30 cellular contexts compared by ENCODE assay signal in the genomic region with DNA sequence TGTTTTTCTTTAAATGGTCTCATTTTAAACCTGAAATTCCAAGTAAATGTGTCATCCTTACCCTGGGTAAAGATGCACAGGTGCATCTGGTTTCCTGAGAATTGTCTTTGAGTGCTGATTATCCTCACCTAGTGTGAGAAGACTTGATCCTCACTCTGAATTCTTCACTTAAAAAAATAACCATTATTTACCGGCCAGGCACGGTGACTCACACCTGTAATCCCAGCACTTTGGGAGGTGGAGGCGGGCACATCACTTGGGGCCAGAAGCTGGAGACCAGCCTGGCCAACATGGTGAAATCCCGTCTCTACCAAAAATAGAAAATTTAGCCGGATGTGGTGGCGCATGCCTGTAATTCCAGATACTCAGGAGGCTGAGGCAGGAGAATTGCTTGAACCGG. TPM values are rescaled to one million over a fixed set of nuclear protein-coding genes. Genes with fewer than 3 reads are reported as not detected.
A peak's percentile ranks its signal among the peaks of the same experiment; 100 is the strongest.
DNase-seq lines count a peak whose midpoint lies in the region; ATAC-seq and TF ChIP-seq lines count a peak whose summit lies in the region.
"Had no signal": no experiment of that assay in that cellular context is flagged by ENCODE, and none has a peak within 500 bp of the region (broad histone marks: within the 10 kb centered on the region; RNA-seq: fewer than 3 reads in every experiment).

No MANE protein-coding gene starts in this region.

- intact Hi-C loops in CD4-positive, alpha-beta T cell (cut with DNase I, micrococcal nuclease): loop anchor here (5.0 kb wide), 5 partner anchors 137 to 308 kb away; a partner anchor contains a TSS

- POLR2A ChIA-PET in CD4-positive, alpha-beta T cell (lab: Charles Lee): interaction anchor here (0.7 kb wide), 1 partner anchor 11 kb away, joined by 4 read pairs; no protein-coding TSS in a partner anchor

- peaks cover 18% of the 10 kb centered on the region for H3K27me3 ChIP-seq in endodermal cell (ENCODE audit: control insufficient read depth, insufficient read depth, low read length, poor library complexity, severe bottlenecking)
- H3K27me3 ChIP-seq in CD4-positive, alpha-beta T cell (ENCODE audit: control insufficient read depth, insufficient read depth, low read length): peaks cover 33% of the 10 kb centered on the region
- H3K27me3 ChIP-seq: upper lobe of left lung had no signal

- H3K4me3 Mint-ChIP-seq in endodermal cell: no peak overlapping the region
- H3K4me3 Mint-ChIP-seq in CD4-positive, alpha-beta T cell: no peak overlapping the region
- H3K4me3 Mint-ChIP-seq: activated CD4-positive, alpha-beta T cell treated with anti-CD3 and anti-CD28 coated beads, Interleukin-2, amount 10 ng/mL, durations not matched to agents 7 days and 5 days; brain; stimulated activated naive B cell treated with anti-CD40 and anti-IgM and Interleukin-4, amounts not matched to agents 10 μg/mL and 1 μg/mL and 100 μg/mL, for 72 hours had no signal

- H3K4me3 ChIP-seq in endodermal cell (ENCODE audit: low read length): no peak overlapping the region
- H3K4me3 ChIP-seq: prostate gland, upper lobe of left lung had no signal

- H3K27ac Mint-ChIP-seq in endodermal cell: no peak overlapping the region
- no peak overlapping the region for H3K27ac Mint-ChIP-seq in CD4-positive, alpha-beta T cell
- H3K27ac Mint-ChIP-seq: activated CD4-positive, alpha-beta T cell treated with anti-CD3 and anti-CD28 coated beads, Interleukin-2, amount 10 ng/mL, durations not matched to agents 7 days and 5 days; brain; stimulated activated naive B cell treated with anti-CD40 and anti-IgM and Interleukin-4, amounts not matched to agents 10 μg/mL and 1 μg/mL and 100 μg/mL, for 72 hours had no signal

- peaks cover 36% of the 10 kb centered on the region for H3K27me3 Mint-ChIP-seq in endodermal cell (ENCODE audit: insufficient read depth)
- H3K27me3 Mint-ChIP-seq in CD4-positive, alpha-beta T cell: peaks cover 42% of the 10 kb centered on the region

- H3K36me3 ChIP-seq in endodermal cell (ENCODE audit: control insufficient read depth, insufficient read depth, low read length): no peaks in the 10 kb centered on the region
- H3K36me3 ChIP-seq: prostate gland, upper lobe of left lung had no signal

- H3K27ac ChIP-seq in endodermal cell (ENCODE audit: low read depth, low read length): no peak overlapping the region
- H3K27ac ChIP-seq in CD4-positive, alpha-beta T cell (ENCODE audit: low read depth, low read length): no peak overlapping the region
- H3K27ac ChIP-seq: HL-60, prostate gland, upper lobe of left lung had no signal

- ATAC-seq in CD4-positive, alpha-beta T cell (ENCODE audit: poor library complexity): no peak
- ATAC-seq in HG03159 (IDR thresholded peaks at IDR 0.05; ENCODE audit: unreplicated experiment): no peak
- ATAC-seq: left ventricle myocardium superior; stimulated activated naive B cell treated with anti-CD40 and anti-IgM and Interleukin-4, amounts not matched to agents 10 μg/mL and 1 μg/mL and 100 μg/mL, for 72 hours had no signal

- CTCF ChIA-PET in CD4-positive, alpha-beta T cell (lab: Charles Lee): interaction anchor here (1.3 kb wide), 2 partner anchors 49 to 140 kb away, joined by 5 read pairs; no protein-coding TSS in a partner anchor

- H3K9me3 ChIP-seq in endodermal cell (ENCODE audit: control insufficient read depth, low read length): peaks cover 3% of the 10 kb centered on the region
- no peaks in the 10 kb centered on the region for H3K9me3 ChIP-seq in CD4-positive, alpha-beta T cell (ENCODE audit: control insufficient read depth, low read length)
- H3K9me3 ChIP-seq: prostate gland, upper lobe of left lung had no signal

- DNase-seq in activated CD8-positive, alpha-beta memory T cell treated with anti-CD3 and anti-CD28 coated beads, Interleukin-2, amount 50 U/mL, for 48 hours: peak; percentile 28
- no peak for DNase-seq in activated CD8-positive, alpha-beta memory T cell treated with anti-CD3 and anti-CD28 coated beads for 24 hours
- DNase-seq in RPMI7951 (ENCODE audit: low read depth) (peak; percentile 73), endodermal cell (peak; percentile 48), iPS-NIHi7 (ENCODE audit: extremely low spot score) (no peak)
- no peak for DNase-seq in CD4-positive, alpha-beta T cell
- no peak for DNase-seq in activated CD4-positive, alpha-beta T cell treated with anti-CD3 and anti-CD28 coated beads for 4 hours
- DNase-seq: 8988T; activated CD4-positive, alpha-beta T cell treated with anti-CD3 and anti-CD28 coated beads, Interleukin-2, amount 10 ng/mL, durations not matched to agents 7 days and 5 days; activated naive CD4-positive, alpha-beta T cell; activated T-cell treated with anti-CD3 and anti-CD28 coated beads, Interleukin-2, amount 50 U/mL, for 48 hours; AML-193; islet precursor cell; Kasumi-1; left ventricle myocardium superior; NCI-H1048; NCI-H187 treated with DMSO at 0.1 percent for 48 hours; NCI-H2227 treated with DMSO at 0.1 percent for 48 hours; NCI-H748 treated with DMSO at 0.1 percent for 48 hours; Right ventricle myocardium superior; stimulated activated CD4-positive, alpha-beta T cell treated with anti-CD3 and anti-CD28 coated beads, Interleukin-15, amount 100 ng/mL, for 24 hours; stimulated activated naive B cell treated with anti-CD40 and anti-IgM and Interleukin-4, amounts not matched to agents 10 μg/mL and 1 μg/mL and 100 μg/mL, for 72 hours; upper lobe of left lung had no signal

- peaks cover 5% of the 10 kb centered on the region for H3K36me3 Mint-ChIP-seq in endodermal cell (ENCODE audit: low read depth)
- no peaks in the 10 kb centered on the region for H3K36me3 Mint-ChIP-seq in CD4-positive, alpha-beta T cell (ENCODE audit: low read depth)
- H3K36me3 Mint-ChIP-seq: stimulated activated naive B cell treated with anti-CD40 and anti-IgM and Interleukin-4, amounts not matched to agents 10 μg/mL and 1 μg/mL and 100 μg/mL, for 72 hours had no signal

- WGBS in endodermal cell (ENCODE audit: insufficient coverage in 1 of 2, insufficient read length in 1 of 2), 2 experiments: 72 to 81% methylated on average over 3 to 7 of the region's 7 CpGs

- no peaks in the 10 kb centered on the region for H3K4me1 Mint-ChIP-seq in endodermal cell
- peaks cover 5% of the 10 kb centered on the region for H3K4me1 Mint-ChIP-seq in CD4-positive, alpha-beta T cell (ENCODE audit: low read depth)
- H3K4me1 Mint-ChIP-seq: brain had no signal

- H3K4me1 ChIP-seq in endodermal cell (ENCODE audit: control insufficient read depth, insufficient read depth, low read length): no peaks in the 10 kb centered on the region
- H3K4me1 ChIP-seq: prostate gland had no signal

- no peak for TF ChIP-seq CTCF in endodermal cell (conservative IDR thresholded peaks at IDR 0.05)
- no peak for TF ChIP-seq CTCF in CD4-positive, alpha-beta T cell (IDR thresholded peaks at IDR 0.05)

- no peak overlapping the region for H3K9ac ChIP-seq in endodermal cell (ENCODE audit: extremely low read depth, low read length, poor library complexity, severe bottlenecking)

- H3K9me3 Mint-ChIP-seq in endodermal cell: peaks cover 20% of the 10 kb centered on the region
- no peaks in the 10 kb centered on the region for H3K9me3 Mint-ChIP-seq in CD4-positive, alpha-beta T cell
- H3K9me3 Mint-ChIP-seq: activated CD4-positive, alpha-beta T cell treated with anti-CD3 and anti-CD28 coated beads, Interleukin-2, amount 10 ng/mL, durations not matched to agents 7 days and 5 days; stimulated activated naive B cell treated with anti-CD40 and anti-IgM and Interleukin-4, amounts not matched to agents 10 μg/mL and 1 μg/mL and 100 μg/mL, for 72 hours had no signal

RNA-seq across cellular contexts. Expression of a gene that starts 9.9 kb away (rescaled TPM):
- total RNA-seq in RPMI7951 (2014; rRNA removed; shearing (Covaris generic)): 3.4 and 4.2 TPM in 2 replicates
- total RNA-seq in endodermal cell: not detected
- polyA plus RNA-seq in endodermal cell (2013, experiment 1 of 2): not detected
- polyA plus RNA-seq in endodermal cell (2013, experiment 2 of 2): 0.21 TPM
- total RNA-seq in CD4-positive, alpha-beta T cell: not detected
- total RNA-seq: activated CD4-positive, alpha-beta T cell treated with anti-CD3 and anti-CD28 coated beads, Interleukin-2, amount 10 ng/mL, durations not matched to agents 7 days and 5 days; chondrocyte; glomerular endothelial cell; T-helper 2 cell treated with Interferon-gamma antibody and Interleukin-4, amounts not matched to agents 100 ng/mL and 5 ng/mL, for 36 hours had no signal

RNA-seq across cellular contexts. Expression of a gene that starts 18.1 kb away (rescaled TPM):
- not detected in 2 replicates for total RNA-seq in RPMI7951 (2014; rRNA removed; shearing (Covaris generic))
- total RNA-seq in endodermal cell: not detected
- not detected for polyA plus RNA-seq in endodermal cell (2013, experiment 1 of 2)
- not detected for polyA plus RNA-seq in endodermal cell (2013, experiment 2 of 2)
- total RNA-seq in CD4-positive, alpha-beta T cell: not detected
- total RNA-seq: activated CD4-positive, alpha-beta T cell treated with anti-CD3 and anti-CD28 coated beads, Interleukin-2, amount 10 ng/mL, durations not matched to agents 7 days and 5 days; chondrocyte; glomerular endothelial cell; Right ventricle myocardium superior; T-helper 2 cell treated with Interferon-gamma antibody and Interleukin-4, amounts not matched to agents 100 ng/mL and 5 ng/mL, for 36 hours; upper lobe of left lung had no signal

RNA-seq across cellular contexts. Expression of a gene that starts 30.9 kb away (rescaled TPM):
- 0.72 and 1.4 TPM in 2 replicates for total RNA-seq in RPMI7951 (2014; rRNA removed; shearing (Covaris generic))
- total RNA-seq in endodermal cell: not detected
- polyA plus RNA-seq in endodermal cell (2013, experiment 1 of 2): 0.89 TPM
- 0.58 TPM for polyA plus RNA-seq in endodermal cell (2013, experiment 2 of 2)
- total RNA-seq in CD4-positive, alpha-beta T cell: 1 to 10 TPM; 4.8 to 6.6 TPM
- total RNA-seq: chondrocyte, glomerular endothelial cell, left ventricle myocardium superior, Right ventricle myocardium superior had no signal

Comparison
In these comparisons a context has a peak if more than half of its experiments do, and no peak if none do; other contexts are left out.
1. DNase-seq: peak in activated CD8-positive, alpha-beta memory T cell treated with anti-CD3 and anti-CD28 coated beads, Interleukin-2, amount 50 U/mL, for 48 hours (single experiment), RPMI7951 (single experiment) and endodermal cell (single experiment); none in activated CD8-positive, alpha-beta memory T cell treated with anti-CD3 and anti-CD28 coated beads for 24 hours (single experiment), CD4-positive, alpha-beta T cell (0 of 10), activated CD4-positive, alpha-beta T cell treated with anti-CD3 and anti-CD28 coated beads for 4 hours (0 of 2) and iPS-NIHi7 (single experiment).